ENCODE assay signal across 27 cellular contexts in the genomic region with DNA sequence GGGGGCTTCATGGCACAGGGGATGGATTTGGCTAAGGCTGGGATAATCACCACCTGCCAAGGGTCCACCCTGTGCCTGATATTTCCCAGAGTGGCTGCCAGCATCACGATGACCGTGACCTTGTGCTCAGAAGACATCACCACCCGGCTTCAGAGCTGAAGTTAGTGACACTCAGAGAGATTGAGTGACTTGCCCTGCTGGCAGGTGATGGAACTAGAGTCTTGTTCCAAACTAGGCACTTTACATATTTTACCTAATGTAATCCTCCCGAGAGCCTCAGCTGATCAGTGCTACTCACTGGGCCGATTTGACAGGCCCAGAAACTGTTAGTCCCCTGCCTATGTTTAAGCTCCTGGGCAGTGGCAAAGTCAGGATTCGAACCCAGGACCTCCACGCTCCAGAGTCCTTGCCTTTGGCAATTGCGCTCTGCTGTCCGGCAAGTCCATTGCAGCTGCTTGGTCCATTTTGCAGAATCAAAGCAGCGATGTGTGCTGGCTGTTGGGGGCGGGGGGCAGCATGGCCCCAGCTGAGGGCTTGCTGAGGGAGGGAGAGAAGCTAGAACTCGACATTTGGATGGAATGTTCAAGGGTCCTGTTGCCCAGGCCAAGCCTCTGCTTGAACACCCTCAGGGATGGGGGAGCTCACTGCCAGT.
A peak's percentile ranks its signal among the peaks of the same experiment; 100 is the strongest.
DNase-seq lines count a peak whose midpoint lies in the region; ATAC-seq and TF ChIP-seq lines count a peak whose summit lies in the region.
"Had no signal": no experiment of that assay in that cellular context is flagged by ENCODE, and none has a peak within 500 bp of the region (broad histone marks: within the 10 kb centered on the region; RNA-seq: fewer than 3 reads in every experiment).

No MANE protein-coding gene starts in this region.

- H3K27ac Mint-ChIP-seq in Calu3 (ENCODE audit: unreplicated experiment), result no peak overlapping the region
- H3K27ac Mint-ChIP-seq in HFFc6, result no peak overlapping the region
- no peak overlapping the region for H3K27ac Mint-ChIP-seq in Caco-2 (ENCODE audit: unreplicated experiment)
- H3K27ac Mint-ChIP-seq: activated CD4-positive, alpha-beta T cell treated with anti-CD3 and anti-CD28 coated beads for 36 hours; B cell; memory B cell; naive B cell; stimulated activated memory B cell treated with anti-CD40 and anti-IgM and Interleukin-4, amounts not matched to agents 10 μg/mL and 1 μg/mL and 100 μg/mL, for 72 hours had no signal

- H3K27ac ChIP-seq in lower lobe of right lung, result peak overlapping the region; percentile 58
- H3K27ac ChIP-seq: A549, body of pancreas, SJCRH30, vagina had no signal

- peaks cover 9% of the 10 kb centered on the region for H3K4me1 ChIP-seq in lower lobe of right lung
- no peaks in the 10 kb centered on the region for H3K4me1 ChIP-seq in Caco-2
- H3K4me1 ChIP-seq: A549, body of pancreas, HAP-1, SJCRH30, vagina had no signal

- peak; percentile 11 for TF ChIP-seq CTCF in Calu3 (IDR thresholded peaks at IDR 0.05; ENCODE audit: unreplicated experiment)
- peak; percentile 48 for TF ChIP-seq CTCF in HFFc6 (IDR thresholded peaks at IDR 0.05)
- peak; percentile 5 for TF ChIP-seq CTCF in choroid plexus epithelial cell (conservative IDR thresholded peaks at IDR 0.05; ENCODE audit: low read depth, low read length)
- no peak for TF ChIP-seq CTCF in lower lobe of right lung (IDR thresholded peaks at IDR 0.05)
- no peak for TF ChIP-seq CTCF in Caco-2 (IDR thresholded peaks at IDR 0.05; ENCODE audit: insufficient read depth in 1 of 2, low read depth in 1 of 2, low read length in 1 of 2, severe bottlenecking in 1 of 2, unreplicated experiment in 1 of 2)
- TF ChIP-seq CTCF in GM13977 (IDR thresholded peaks at IDR 0.05; ENCODE audit: extremely low read depth, insufficient read depth, missing control alignments), result no peak

- POLR2A ChIA-PET in Caco-2 (lab: Charles Lee), result no interaction called here

- in situ Hi-C loops in GM13977 (cut with MboI; ENCODE audit: low pct_unique_long_range_greater_than_20kb, low sequenced_read_pairs, unreplicated experiment), result no loop called here

- ATAC-seq in lower lobe of right lung (no peak), HG03045 (IDR thresholded peaks at IDR 0.05; ENCODE audit: unreplicated experiment) (no peak)
- ATAC-seq: activated CD4-positive, alpha-beta T cell treated with anti-CD3 and anti-CD28 coated beads for 36 hours; activated T-cell treated with anti-CD3 and anti-CD28 coated beads, Interleukin-2, amount 50 U/mL, for 4 hours; body of pancreas; stimulated activated memory B cell treated with anti-CD40 and anti-IgM and Interleukin-4, amounts not matched to agents 10 μg/mL and 1 μg/mL and 100 μg/mL, for 72 hours had no signal

- H3K27me3 Mint-ChIP-seq in Calu3 (ENCODE audit: unreplicated experiment) (peaks cover 70% of the 10 kb centered on the region), HFFc6 (ENCODE audit: insufficient read depth) (peaks cover 24% of the 10 kb centered on the region), Caco-2 (ENCODE audit: insufficient read depth, unreplicated experiment) (peaks cover 4% of the 10 kb centered on the region)

- H3K36me3 Mint-ChIP-seq in Calu3 (ENCODE audit: insufficient read depth, unreplicated experiment), result no peaks in the 10 kb centered on the region
- no peaks in the 10 kb centered on the region for H3K36me3 Mint-ChIP-seq in HFFc6 (ENCODE audit: low read depth)
- H3K36me3 Mint-ChIP-seq in Caco-2 (ENCODE audit: insufficient read depth, unreplicated experiment), result no peaks in the 10 kb centered on the region
- H3K36me3 Mint-ChIP-seq: memory B cell; naive B cell; stimulated activated memory B cell treated with anti-CD40 and anti-IgM and Interleukin-4, amounts not matched to agents 10 μg/mL and 1 μg/mL and 100 μg/mL, for 72 hours had no signal

- BruUV-seq in Calu3 (replicated peaks; lab: Mats Ljungman, UMichigan), result no TSS peak
- no TSS peak for BruUV-seq in Caco-2 (replicated peaks; lab: Mats Ljungman, UMichigan)

- intact Hi-C loops in Calu3 (cut with micrococcal nuclease; ENCODE audit: unreplicated experiment) (no loop called here), lower lobe of right lung (cut with DNase I) (no loop called here), Caco-2 (cut with micrococcal nuclease; ENCODE audit: unreplicated experiment) (no loop called here)

- no peaks in the 10 kb centered on the region for H3K36me3 ChIP-seq in lower lobe of right lung
- H3K36me3 ChIP-seq in Caco-2 (ENCODE audit: control insufficient read depth, insufficient read depth, low read length), result no peaks in the 10 kb centered on the region
- H3K36me3 ChIP-seq: HAP-1, SJCRH30, spleen, vagina had no signal

- no peaks in the 10 kb centered on the region for H3K27me3 ChIP-seq in lower lobe of right lung (ENCODE audit: low read depth)
- no peaks in the 10 kb centered on the region for H3K27me3 ChIP-seq in Caco-2 (replicated peaks; ENCODE audit: control insufficient read depth, insufficient read depth, low read length)
- H3K27me3 ChIP-seq: body of pancreas, SJCRH30, vagina had no signal

- H3K4me1 Mint-ChIP-seq in Calu3 (ENCODE audit: low read depth, unreplicated experiment), result no peaks in the 10 kb centered on the region
- H3K4me1 Mint-ChIP-seq in HFFc6 (ENCODE audit: low read depth), result peaks cover 7% of the 10 kb centered on the region; the same call in 1 of the 2 replicates
- no peaks in the 10 kb centered on the region for H3K4me1 Mint-ChIP-seq in Caco-2 (ENCODE audit: low read depth, unreplicated experiment)
- H3K4me1 Mint-ChIP-seq: B cell; memory B cell; stimulated activated memory B cell treated with anti-CD40 and anti-IgM and Interleukin-4, amounts not matched to agents 10 μg/mL and 1 μg/mL and 100 μg/mL, for 72 hours had no signal

- H3K4me3 Mint-ChIP-seq in Calu3 (ENCODE audit: low read depth, unreplicated experiment) (no peak overlapping the region), HFFc6 (no peak overlapping the region), Caco-2 (ENCODE audit: unreplicated experiment) (no peak overlapping the region)
- H3K4me3 Mint-ChIP-seq: activated CD4-positive, alpha-beta T cell treated with anti-CD3 and anti-CD28 coated beads for 36 hours; activated T-cell treated with anti-CD3 and anti-CD28 coated beads, Interleukin-2, amount 50 U/mL, for 4 hours; B cell; memory B cell; naive B cell; stimulated activated memory B cell treated with anti-CD40 and anti-IgM and Interleukin-4, amounts not matched to agents 10 μg/mL and 1 μg/mL and 100 μg/mL, for 72 hours had no signal

- DNase-seq in Calu3, result no peak
- DNase-seq in HFFc6, result no peak
- no peak for DNase-seq in choroid plexus epithelial cell (ENCODE audit: low read depth)
- no peak for DNase-seq in lower lobe of right lung
- no peak for DNase-seq in Caco-2
- no peak for DNase-seq in GM13977 (ENCODE audit: low spot score)
- no peak for DNase-seq in SW480 (ENCODE audit: low spot score)
- DNase-seq: activated CD4-positive, alpha-beta T cell treated with anti-CD3 and anti-CD28 coated beads for 36 hours; activated naive CD4-positive, alpha-beta T cell; activated T-cell treated with anti-CD3 and anti-CD28 coated beads, Interleukin-2, amount 50 U/mL, for 4 hours; body of pancreas; DMS79 treated with DMSO at 0.1 percent for 48 hours; naive B cell; NCI-H1048; NCI-H187; occipital lobe; SJCRH30; stimulated activated CD4-positive, alpha-beta T cell treated with anti-CD3 and anti-CD28 coated beads, Interleukin-2, amount 100 ng/mL, for 48 hours; T-helper 1 cell had no signal

- no peaks in the 10 kb centered on the region for H3K9me3 ChIP-seq in lower lobe of right lung
- H3K9me3 ChIP-seq in Caco-2, result no peaks in the 10 kb centered on the region
- H3K9me3 ChIP-seq: A549, body of pancreas, HAP-1, SJCRH30, spleen, vagina had no signal

- H3K4me3 ChIP-seq in choroid plexus epithelial cell (ENCODE audit: low read depth, low read length) (no peak overlapping the region), lower lobe of right lung (no peak overlapping the region), Caco-2 (ENCODE audit: low read depth, low read length) (no peak overlapping the region)
- H3K4me3 ChIP-seq: A549, body of pancreas, HAP-1, SJCRH30, spleen, vagina had no signal

- H3K9me3 Mint-ChIP-seq in Calu3 (ENCODE audit: low read depth, unreplicated experiment) (no peaks in the 10 kb centered on the region), HFFc6 (no peaks in the 10 kb centered on the region), Caco-2 (ENCODE audit: unreplicated experiment) (no peaks in the 10 kb centered on the region)
- H3K9me3 Mint-ChIP-seq: activated T-cell treated with anti-CD3 and anti-CD28 coated beads, Interleukin-2, amount 50 U/mL, for 4 hours; memory B cell; naive B cell; stimulated activated memory B cell treated with anti-CD40 and anti-IgM and Interleukin-4, amounts not matched to agents 10 μg/mL and 1 μg/mL and 100 μg/mL, for 72 hours had no signal

- CTCF ChIA-PET in Calu3 (lab: Charles Lee) (interaction anchor here (0.7 to 1.1 kb wide), 3 partner anchors 66 to 432 kb away, joined by 3 read pairs; no protein-coding TSS in a partner anchor), Caco-2 (lab: Charles Lee) (interaction anchor here (0.6 kb wide), 1 partner anchor 34 kb away, joined by 3 read pairs; no protein-coding TSS in a partner anchor)

Comparison
In these comparisons a context has a peak if more than half of its experiments do, and no peak if none do; other contexts are left out.
1. CTCF ChIP-seq: peak in Calu3 (single experiment), HFFc6 (single experiment) and choroid plexus epithelial cell (single experiment); none in lower lobe of right lung (single experiment), Caco-2 (0 of 2) and GM13977 (single experiment).